10 cellular contexts compared by ENCODE assay signal in the genomic region with DNA sequence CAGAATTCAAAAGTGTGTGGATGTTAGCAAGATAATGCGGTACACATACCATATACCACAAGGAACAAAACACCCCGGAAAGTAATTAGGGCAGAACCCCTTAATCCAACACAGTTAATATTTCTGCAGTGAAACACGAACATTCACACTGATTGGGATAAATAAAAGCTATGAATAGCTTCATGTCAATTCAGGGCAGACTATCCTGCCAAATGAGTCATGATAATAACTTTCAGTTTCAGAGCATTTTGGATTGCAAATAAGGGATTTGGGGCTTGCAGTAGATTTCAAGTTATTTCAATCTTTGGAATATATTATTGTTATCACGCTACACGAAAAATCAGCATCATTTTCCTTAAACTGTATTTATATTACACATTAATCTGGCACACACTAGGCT. TPM values are rescaled to one million over a fixed set of nuclear protein-coding genes. Genes with fewer than 3 reads are reported as not detected.
A peak's percentile ranks its signal among the peaks of the same experiment; 100 is the strongest.
DNase-seq lines count a peak whose midpoint lies in the region; ATAC-seq and TF ChIP-seq lines count a peak whose summit lies in the region.
"Had no signal": no experiment of that assay in that cellular context is flagged by ENCODE, and none has a peak within 500 bp of the region (broad histone marks: within the 10 kb centered on the region; RNA-seq: fewer than 3 reads in every experiment).

No MANE protein-coding gene starts in this region.

- H3K4me1 ChIP-seq in gastrocnemius medialis (peaks cover 87 to 95% of the 10 kb centered on the region in 2 donors), body of pancreas (peaks cover 29% of the 10 kb centered on the region)

- no peaks in the 10 kb centered on the region for H3K27me3 Mint-ChIP-seq in T-helper 1 cell treated with Interleukin-12 subunit alpha and Interleukin-12 subunit beta and Interleukin-4 antibody, amounts not matched to agents 30 μg/mL and 1 μg/mL, for 36 hours (ENCODE audit: low read depth)

- peaks cover 65% of the 10 kb centered on the region for H3K4me1 Mint-ChIP-seq in T-helper 1 cell treated with Interleukin-12 subunit alpha and Interleukin-12 subunit beta and Interleukin-4 antibody, amounts not matched to agents 30 μg/mL and 1 μg/mL, for 36 hours (ENCODE audit: low read depth)

- no peak for TF ChIP-seq POLR2A in gastrocnemius medialis (IDR thresholded peaks at IDR 0.05)
- TF ChIP-seq POLR2A in body of pancreas (IDR thresholded peaks at IDR 0.05) = no peak

- H3K9me3 Mint-ChIP-seq in T-helper 1 cell treated with Interleukin-12 subunit alpha and Interleukin-12 subunit beta and Interleukin-4 antibody, amounts not matched to agents 30 μg/mL and 1 μg/mL, for 36 hours = no peaks in the 10 kb centered on the region

- peak overlapping the region; percentile 43 for H3K27ac Mint-ChIP-seq in T-helper 1 cell treated with Interleukin-12 subunit alpha and Interleukin-12 subunit beta and Interleukin-4 antibody, amounts not matched to agents 30 μg/mL and 1 μg/mL, for 36 hours

- WGBS in body of pancreas, 2 donors = 49 to 51% methylated on average over 5 of the region's 5 CpGs

- ATAC-seq in gastrocnemius medialis (peak; percentile 24 to 32), HG03520 (IDR thresholded peaks at IDR 0.05; ENCODE audit: unreplicated experiment) (no peak), body of pancreas (no peak)

- no peak for TF ChIP-seq CTCF in gastrocnemius medialis (IDR thresholded peaks at IDR 0.05 in 4 of 5, conservative IDR thresholded peaks at IDR 0.05 in 1 of 5)
- TF ChIP-seq CTCF in body of pancreas (IDR thresholded peaks at IDR 0.05) = no peak
- no peak for TF ChIP-seq CTCF in GM13976 (IDR thresholded peaks at IDR 0.05; ENCODE audit: borderline replicate concordance, control extremely low read depth, extremely low read depth, insufficient read depth, missing control alignments)

- peak overlapping the region in 2 of 4 donors; percentile 20 to 66 for H3K4me3 ChIP-seq in gastrocnemius medialis
- no peak overlapping the region for H3K4me3 ChIP-seq in body of pancreas

- in situ Hi-C loops in gastrocnemius medialis (cut with MboI; ENCODE audit: low sequenced_read_pairs in 4 of 4) (no loop called here), GM13976 (cut with MboI; ENCODE audit: low sequenced_read_pairs, unreplicated experiment) (no loop called here)

- no peaks in the 10 kb centered on the region for H3K9me3 ChIP-seq in gastrocnemius medialis
- H3K9me3 ChIP-seq in body of pancreas = no peaks in the 10 kb centered on the region

- DNase-seq in EL = peak; percentile 64
- peak; percentile 95 for DNase-seq in fibroblast of peridontal ligament (ENCODE audit: extremely low read depth)
- DNase-seq in gastrocnemius medialis = no peak
- DNase-seq in body of pancreas = no peak
- no peak for DNase-seq in GM13976 (ENCODE audit: low spot score)
- DNase-seq in stimulated activated naive CD4-positive, alpha-beta T cell (lab: John Stamatoyannopoulos, UW) = no peak
- DNase-seq: NCI-H748 treated with DMSO at 0.1 percent for 48 hours; stimulated activated CD8-positive, alpha-beta memory T cell treated with anti-CD3 and anti-CD28 coated beads, Interleukin-4, amount 100 ng/mL, for 48 hours had no signal

- H3K36me3 ChIP-seq in gastrocnemius medialis (no peaks in the 10 kb centered on the region), body of pancreas (replicated peaks in 1 of 2; ENCODE audit: insufficient read depth in 1 of 2, low read depth in 2 of 2) (no peaks in the 10 kb centered on the region)

- H3K27me3 ChIP-seq in gastrocnemius medialis (no peaks in the 10 kb centered on the region), body of pancreas (no peaks in the 10 kb centered on the region)

- intact Hi-C loops in gastrocnemius medialis (cut with DNase I; ENCODE audit: low total_unique reads) = no loop called here
- intact Hi-C loops in body of pancreas (cut with DNase I) = no loop called here

- peak overlapping the region; percentile 25 for H3K4me3 Mint-ChIP-seq in T-helper 1 cell treated with Interleukin-12 subunit alpha and Interleukin-12 subunit beta and Interleukin-4 antibody, amounts not matched to agents 30 μg/mL and 1 μg/mL, for 36 hours

- H3K27ac ChIP-seq in gastrocnemius medialis (peak overlapping the region; percentile 65 to 88 (median 87)), body of pancreas (peak overlapping the region in 1 of 4 donors; percentile 5)

- H3K36me3 Mint-ChIP-seq in T-helper 1 cell treated with Interleukin-12 subunit alpha and Interleukin-12 subunit beta and Interleukin-4 antibody, amounts not matched to agents 30 μg/mL and 1 μg/mL, for 36 hours (ENCODE audit: low read depth) = peaks cover 39% of the 10 kb centered on the region

RNA-seq across cellular contexts. Expression of a gene that starts 24.3 kb away (rescaled TPM):
- 10 to 100 TPM; 20.9 to 37.1 (median 32.8) TPM for total RNA-seq in gastrocnemius medialis
- total RNA-seq in body of pancreas = 10 to 100 TPM; 12.5 to 14.5 TPM

Comparison
In these comparisons a context has a peak if more than half of its experiments do, and no peak if none do; other contexts are left out.
1. DNase-seq: peak in EL (single experiment) and fibroblast of peridontal ligament (single experiment); none in gastrocnemius medialis (0 of 2), body of pancreas (0 of 4), GM13976 (single experiment) and stimulated activated naive CD4-positive, alpha-beta T cell (0 of 6).
2. ATAC-seq: peak in gastrocnemius medialis (2 of 2); none in HG03520 (single experiment) and body of pancreas (single experiment).